In the genomic region with DNA sequence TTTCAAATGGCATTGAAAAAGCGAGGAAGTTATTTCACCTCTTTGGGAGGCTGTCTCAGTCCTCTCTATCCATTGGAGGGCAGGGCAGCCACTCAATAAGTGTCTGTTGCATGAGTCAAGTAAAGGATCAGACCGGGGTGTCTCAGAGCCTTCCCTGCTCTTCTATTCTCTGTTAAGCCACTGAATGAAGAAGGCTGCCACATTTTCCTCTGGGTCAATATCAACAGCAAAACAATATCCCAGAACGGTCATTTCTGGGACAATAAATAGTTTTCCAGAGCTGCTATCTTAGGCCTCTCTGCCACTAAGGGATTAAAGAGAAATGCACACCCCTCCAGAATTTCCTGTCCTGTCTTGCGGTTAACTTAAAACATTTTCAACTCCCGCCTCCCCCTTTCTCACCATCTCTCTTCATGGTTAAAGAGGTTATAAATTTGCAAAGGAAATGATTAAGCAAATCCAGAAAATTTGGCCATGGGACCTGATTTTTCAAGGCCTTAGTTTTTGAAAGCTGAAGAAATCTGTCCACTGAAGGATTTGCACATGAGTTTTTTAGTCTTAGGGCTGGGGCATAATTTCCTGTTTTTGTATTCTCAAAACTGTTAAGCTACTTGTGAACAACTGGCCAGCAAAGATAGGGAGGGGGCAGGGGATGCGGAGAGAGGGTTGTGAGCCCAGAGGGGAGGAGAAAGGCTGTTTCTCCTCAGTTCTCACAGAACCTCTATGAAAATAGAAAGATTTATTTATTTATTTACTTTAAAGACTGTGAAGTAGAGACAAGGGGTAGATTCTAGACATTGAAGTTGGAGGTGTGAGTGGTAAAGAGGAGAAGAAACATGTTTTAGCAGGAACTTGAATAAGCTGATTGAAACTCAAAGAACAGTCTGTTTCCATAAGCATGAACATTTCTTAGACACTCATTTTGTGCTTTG, we compare ENCODE assay signal across 8 cellular contexts.
DNase-seq lines count a peak whose midpoint lies in the region; ATAC-seq lines count a peak whose summit lies in the region.

No MANE protein-coding gene starts in this region.

- H3K9me3 ChIP-seq in CD8-positive, alpha-beta memory T cell (ENCODE audit: low read length): no peaks in the 10 kb centered on the region
- no peaks in the 10 kb centered on the region for H3K9me3 ChIP-seq in mesodermal cell (ENCODE audit: control insufficient read depth, low read length)

- peak; percentile 35 for ATAC-seq in GM21529 (IDR thresholded peaks at IDR 0.05; ENCODE audit: unreplicated experiment)

- H3K4me1 Mint-ChIP-seq in CD8-positive, alpha-beta memory T cell: peaks cover 40 to 62% (median 55%) of the 10 kb centered on the region in 3 donors

- no peaks in the 10 kb centered on the region for H3K36me3 Mint-ChIP-seq in CD8-positive, alpha-beta memory T cell

- no peak overlapping the region for H3K27ac ChIP-seq in CD8-positive, alpha-beta memory T cell (ENCODE audit: low read depth, low read length)
- peak overlapping the region; percentile 24 for H3K27ac ChIP-seq in caudate nucleus (ENCODE audit: low read depth, low read length)
- peak overlapping the region; percentile 92 for H3K27ac ChIP-seq in mesodermal cell (ENCODE audit: low read depth, low read length, severe bottlenecking)

- H3K4me1 ChIP-seq in CD8-positive, alpha-beta memory T cell (ENCODE audit: insufficient read depth, low read length): peaks cover 27% of the 10 kb centered on the region
- H3K4me1 ChIP-seq in mesodermal cell (ENCODE audit: control insufficient read depth, insufficient read depth, low read length, poor library complexity, severe bottlenecking): peaks cover 35% of the 10 kb centered on the region

- peak overlapping the region; percentile 53 to 96 (median 90) for H3K27ac Mint-ChIP-seq in CD8-positive, alpha-beta memory T cell

- POLR2A ChIA-PET in CD8-positive, alpha-beta memory T cell (lab: Charles Lee): interaction anchor here (0.6 to 1.0 kb wide), 5 partner anchors 12 to 1453 kb away, joined by 3 to 4 read pairs (median 3); no protein-coding TSS in a partner anchor

- no peaks in the 10 kb centered on the region for H3K27me3 Mint-ChIP-seq in CD8-positive, alpha-beta memory T cell

- WGBS in mesodermal cell (ENCODE audit: insufficient coverage in 2 of 2), 2 experiments: 7 to 50% methylated on average over 1 to 3 of the region's 6 CpGs

- H3K36me3 ChIP-seq in CD8-positive, alpha-beta memory T cell (ENCODE audit: insufficient read depth, low read length): no peaks in the 10 kb centered on the region
- H3K36me3 ChIP-seq in mesodermal cell (ENCODE audit: control insufficient read depth, insufficient read depth, low read length): no peaks in the 10 kb centered on the region

- no peaks in the 10 kb centered on the region for H3K27me3 ChIP-seq in CD8-positive, alpha-beta memory T cell (ENCODE audit: insufficient read depth, low read length, poor library complexity, severe bottlenecking)

- peak overlapping the region; percentile 18 for H3K4me3 ChIP-seq in CD8-positive, alpha-beta memory T cell (ENCODE audit: low read length)
- H3K4me3 ChIP-seq in mesodermal cell (ENCODE audit: extremely low read depth, insufficient read depth, low read length, poor library complexity, severe bottlenecking): no peak overlapping the region

- DNase-seq in CD8-positive, alpha-beta memory T cell: peak in 1 of 5 donors; percentile 15
- DNase-seq in NOMO-1 treated with dmso at 0.1 percent for 144 hours (lab: John Stamatoyannopoulos, UW; ENCODE audit: unreplicated experiment): peak; percentile 50
- DNase-seq in caudate nucleus (lab: John Stamatoyannopoulos, UW): no peak
- DNase-seq in middle frontal gyrus (ENCODE audit: extremely low spot score, low spot score): no peak
- DNase-seq in posterior cingulate gyrus: no peak
- DNase-seq in mucosa of gallbladder (ENCODE audit: low spot score): no peak

- intact Hi-C loops in posterior cingulate gyrus (cut with DNase I): loop anchor here (5.0 kb wide), 1 partner anchor 128 kb away; no protein-coding TSS in a partner anchor

- no peaks in the 10 kb centered on the region for H3K9me3 Mint-ChIP-seq in CD8-positive, alpha-beta memory T cell

- H3K4me3 Mint-ChIP-seq in CD8-positive, alpha-beta memory T cell: peak overlapping the region; percentile 9 to 86 (median 70)

- CTCF ChIA-PET in CD8-positive, alpha-beta memory T cell (lab: Charles Lee): interaction anchor here (1.1 to 2.5 kb wide), 10 partner anchors 9 to 355 kb away, joined by 3 to 13 read pairs (median 6); no protein-coding TSS in a partner anchor
